ENCODE assay signal across 8 cellular contexts in genomic region chr3:107690522-107691138, GRCh38.
DNase-seq lines count a peak whose midpoint lies in the region; ATAC-seq, FAIRE-seq and TF ChIP-seq lines count a peak whose summit lies in the region.

No MANE protein-coding gene starts in this region.

- intact Hi-C loops in esophagus muscularis mucosa (cut with DNase I): no loop called here

- no peaks in the 10 kb centered on the region for H3K27me3 ChIP-seq in CD4-positive, CD25-positive, alpha-beta regulatory T cell (ENCODE audit: control insufficient read depth, insufficient read depth, low read length)
- H3K27me3 ChIP-seq in Karpas-422 (ENCODE audit: low read length): no peaks in the 10 kb centered on the region
- no peaks in the 10 kb centered on the region for H3K27me3 ChIP-seq in esophagus muscularis mucosa

- peaks cover 0 to 1% (median 0%) of the 10 kb centered on the region in 7 donors for H3K9me3 Mint-ChIP-seq in CD4-positive, CD25-positive, alpha-beta regulatory T cell
- no peaks in the 10 kb centered on the region for H3K9me3 Mint-ChIP-seq in osteocyte (ENCODE audit: unreplicated experiment)
- no peaks in the 10 kb centered on the region for H3K9me3 Mint-ChIP-seq in activated naive CD4-positive, alpha-beta T cell treated with anti-CD3 and anti-CD28 coated beads, Interleukin-2, amount 10 ng/mL, durations not matched to agents 7 days and 5 days

- FAIRE-seq in GM19239 (lab: Jason Lieb, UNC): peak; percentile 87

- DNase-seq in CD4-positive, CD25-positive, alpha-beta regulatory T cell: peak in 2 of 3 donors; percentile 40 to 76
- no peak for DNase-seq in GM19239 (ENCODE audit: insufficient read length, low spot score)
- DNase-seq in Karpas-422: peak; percentile 87
- DNase-seq in SK-MEL-5 (ENCODE audit: low read depth, low spot score): peak; percentile 73
- DNase-seq in esophagus muscularis mucosa (ENCODE audit: extremely low spot score): no peak
- DNase-seq in osteocyte (ENCODE audit: extremely low spot score, unreplicated experiment): no peak
- no peak for DNase-seq in activated naive CD4-positive, alpha-beta T cell treated with anti-CD3 and anti-CD28 coated beads, Interleukin-2, amount 10 ng/mL, durations not matched to agents 7 days and 5 days

- H3K4me3 Mint-ChIP-seq in CD4-positive, CD25-positive, alpha-beta regulatory T cell: no peak overlapping the region
- no peak overlapping the region for H3K4me3 Mint-ChIP-seq in osteocyte (ENCODE audit: unreplicated experiment)
- no peak overlapping the region for H3K4me3 Mint-ChIP-seq in activated naive CD4-positive, alpha-beta T cell treated with anti-CD3 and anti-CD28 coated beads, Interleukin-2, amount 10 ng/mL, durations not matched to agents 7 days and 5 days

- no peaks in the 10 kb centered on the region for H3K27me3 Mint-ChIP-seq in CD4-positive, CD25-positive, alpha-beta regulatory T cell
- no peaks in the 10 kb centered on the region for H3K27me3 Mint-ChIP-seq in osteocyte (ENCODE audit: unreplicated experiment)
- H3K27me3 Mint-ChIP-seq in activated naive CD4-positive, alpha-beta T cell treated with anti-CD3 and anti-CD28 coated beads, Interleukin-2, amount 10 ng/mL, durations not matched to agents 7 days and 5 days: no peaks in the 10 kb centered on the region

- CTCF ChIA-PET in activated naive CD4-positive, alpha-beta T cell treated with anti-CD3 and anti-CD28 coated beads, Interleukin-2, amount 10 ng/mL, durations not matched to agents 7 days and 5 days (lab: Charles Lee): interaction anchor here (0.6 to 4.7 kb wide), 14 partner anchors 9 to 787 kb away, joined by 3 to 45 read pairs (median 3); no protein-coding TSS in a partner anchor

- no peaks in the 10 kb centered on the region for H3K36me3 Mint-ChIP-seq in CD4-positive, CD25-positive, alpha-beta regulatory T cell
- no peaks in the 10 kb centered on the region for H3K36me3 Mint-ChIP-seq in osteocyte (ENCODE audit: unreplicated experiment)
- H3K36me3 Mint-ChIP-seq in activated naive CD4-positive, alpha-beta T cell treated with anti-CD3 and anti-CD28 coated beads, Interleukin-2, amount 10 ng/mL, durations not matched to agents 7 days and 5 days: no peaks in the 10 kb centered on the region

- H3K4me3 ChIP-seq in CD4-positive, CD25-positive, alpha-beta regulatory T cell (ENCODE audit: low read depth, low read length): no peak overlapping the region
- H3K4me3 ChIP-seq in Karpas-422 (ENCODE audit: low read length): no peak overlapping the region
- H3K4me3 ChIP-seq in esophagus muscularis mucosa: no peak overlapping the region

- H3K4me2 ChIP-seq in Karpas-422 (ENCODE audit: low read depth, low read length, poor library complexity, severe bottlenecking): no peak overlapping the region

- WGBS in esophagus muscularis mucosa: 41% methylated on average over 2 of the region's 2 CpGs

- no peaks in the 10 kb centered on the region for H3K9me2 ChIP-seq in Karpas-422 (replicated peaks; ENCODE audit: insufficient read depth, low read length)

- in situ Hi-C loops in SK-MEL-5 (cut with HindIII; ENCODE audit: low pct_unique_long_range_greater_than_20kb, low sequenced_read_pairs): no loop called here

- H3K27ac Mint-ChIP-seq in CD4-positive, CD25-positive, alpha-beta regulatory T cell: no peak overlapping the region
- no peak overlapping the region for H3K27ac Mint-ChIP-seq in osteocyte (ENCODE audit: unreplicated experiment)
- no peak overlapping the region for H3K27ac Mint-ChIP-seq in activated naive CD4-positive, alpha-beta T cell treated with anti-CD3 and anti-CD28 coated beads, Interleukin-2, amount 10 ng/mL, durations not matched to agents 7 days and 5 days

- H3K9me3 ChIP-seq in CD4-positive, CD25-positive, alpha-beta regulatory T cell (ENCODE audit: control insufficient read depth in 2 of 2, low read length in 2 of 2): no peaks in the 10 kb centered on the region
- H3K9me3 ChIP-seq in Karpas-422 (ENCODE audit: low read length) (no peaks in the 10 kb centered on the region), esophagus muscularis mucosa (no peaks in the 10 kb centered on the region)

- peaks cover 16 to 30% (median 20%) of the 10 kb centered on the region in 4 donors for H3K4me1 Mint-ChIP-seq in CD4-positive, CD25-positive, alpha-beta regulatory T cell
- no peaks in the 10 kb centered on the region for H3K4me1 Mint-ChIP-seq in osteocyte (ENCODE audit: unreplicated experiment)
- H3K4me1 Mint-ChIP-seq in activated naive CD4-positive, alpha-beta T cell treated with anti-CD3 and anti-CD28 coated beads, Interleukin-2, amount 10 ng/mL, durations not matched to agents 7 days and 5 days: peaks cover 2% of the 10 kb centered on the region

- H3K27ac ChIP-seq in CD4-positive, CD25-positive, alpha-beta regulatory T cell (ENCODE audit: insufficient read depth, low read length, poor library complexity, severe bottlenecking): no peak overlapping the region
- no peak overlapping the region for H3K27ac ChIP-seq in Karpas-422 (ENCODE audit: low read length)
- no peak overlapping the region for H3K27ac ChIP-seq in esophagus muscularis mucosa (replicated peaks in 1 of 4)

- H3K36me3 ChIP-seq in CD4-positive, CD25-positive, alpha-beta regulatory T cell (ENCODE audit: control insufficient read depth, insufficient read depth, low read length): no peaks in the 10 kb centered on the region
- H3K36me3 ChIP-seq in Karpas-422 (ENCODE audit: insufficient read depth, low read length) (no peaks in the 10 kb centered on the region), esophagus muscularis mucosa (no peaks in the 10 kb centered on the region)

- peaks cover 48% of the 10 kb centered on the region for H3K79me2 ChIP-seq in Karpas-422 (ENCODE audit: low read length)

- no peak overlapping the region for H3K9ac ChIP-seq in Karpas-422 (ENCODE audit: low read length)

- no peaks in the 10 kb centered on the region for H3K4me1 ChIP-seq in CD4-positive, CD25-positive, alpha-beta regulatory T cell (ENCODE audit: control insufficient read depth, insufficient read depth, low read length, poor library complexity, severe bottlenecking)
- H3K4me1 ChIP-seq in Karpas-422 (ENCODE audit: low read length): peaks cover 18% of the 10 kb centered on the region
- H3K4me1 ChIP-seq in esophagus muscularis mucosa: peaks cover 0 to 6% (median 2%) of the 10 kb centered on the region in 4 donors

- H2AFZ ChIP-seq in Karpas-422 (ENCODE audit: low read length): no peak overlapping the region

- no peak for TF ChIP-seq POLR2A in esophagus muscularis mucosa (IDR thresholded peaks at IDR 0.05; ENCODE audit: low read depth)

- peak; percentile 62 to 67 for ATAC-seq in CD4-positive, CD25-positive, alpha-beta regulatory T cell (ENCODE audit: low read depth in 2 of 2)
- ATAC-seq in HG03521 (IDR thresholded peaks at IDR 0.05; ENCODE audit: unreplicated experiment): no peak

- no peak for TF ChIP-seq EP300 in esophagus muscularis mucosa (IDR thresholded peaks at IDR 0.05)

- TF ChIP-seq CTCF in esophagus muscularis mucosa (IDR thresholded peaks at IDR 0.05) (peak; percentile 40 to 60 (median 44)), osteocyte (IDR thresholded peaks at IDR 0.05) (peak; percentile 63)

- H4K20me1 ChIP-seq in Karpas-422 (ENCODE audit: insufficient read depth, low read depth, low read length): 0 out of 2 replicates have a peak, but pooled peaks cover 4% of the 10 kb centered on the region

Comparison
In these comparisons a context has a peak if more than half of its experiments do, and no peak if none do; other contexts are left out.
1. DNase-seq: peak in CD4-positive, CD25-positive, alpha-beta regulatory T cell (2 of 3), Karpas-422 (single experiment) and SK-MEL-5 (single experiment); none in GM19239 (single experiment), esophagus muscularis mucosa (single experiment), osteocyte (single experiment) and activated naive CD4-positive, alpha-beta T cell treated with anti-CD3 and anti-CD28 coated beads, Interleukin-2, amount 10 ng/mL, durations not matched to agents 7 days and 5 days (single experiment).